Comparison of ENCODE assay signal across 16 cellular contexts in the genomic region with DNA sequence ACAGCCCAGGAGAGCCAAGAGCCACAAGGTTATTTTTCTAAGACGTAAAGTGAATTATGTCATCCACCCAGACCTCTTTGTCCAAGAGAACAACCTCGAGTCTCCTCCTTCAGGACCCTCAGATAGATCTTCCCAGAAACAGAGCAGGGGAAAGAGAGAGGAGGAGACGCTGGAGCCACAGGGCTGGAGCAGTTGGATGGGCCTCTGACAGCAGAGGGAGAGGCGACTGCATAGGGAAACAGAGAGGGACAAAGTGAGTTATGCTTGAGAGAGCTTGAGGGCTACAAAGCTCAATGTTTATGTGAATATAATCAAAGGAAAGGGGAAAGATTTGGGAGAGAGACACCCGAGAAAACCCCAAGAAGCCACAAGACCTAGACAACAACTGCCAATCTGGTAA.
A peak's percentile ranks its signal among the peaks of the same experiment; 100 is the strongest.
DNase-seq lines count a peak whose midpoint lies in the region; ATAC-seq and TF ChIP-seq lines count a peak whose summit lies in the region.
"Had no signal": no experiment of that assay in that cellular context is flagged by ENCODE, and none has a peak within 500 bp of the region (broad histone marks: within the 10 kb centered on the region; RNA-seq: fewer than 3 reads in every experiment).

No MANE protein-coding gene starts in this region.

- H3K4me3 ChIP-seq in endodermal cell (ENCODE audit: low read length) (no peak overlapping the region), left ventricle myocardium inferior (no peak overlapping the region), trophoblast cell (ENCODE audit: low read depth, low read length) (no peak overlapping the region)
- H3K4me3 ChIP-seq: PC-9 had no signal

- DNase-seq in RWPE1 (ENCODE audit: low spot score) (no peak), endodermal cell (peak; percentile 14), left ventricle myocardium inferior (no peak), trophoblast cell (no peak), natural killer cell (no peak)
- DNase-seq: ACHN; CD4-positive, CD25-positive, alpha-beta regulatory T cell; DND-41; GDM1; KG1; NCI-H1694 treated with DMSO at 0.1 percent for 48 hours; NCI-H748 treated with DMSO at 0.1 percent for 48 hours; SHP77 had no signal

- H2BK120ac ChIP-seq in trophoblast cell (ENCODE audit: insufficient read depth, low read length, poor library complexity): no peak overlapping the region

- no peaks in the 10 kb centered on the region for H3K4me1 ChIP-seq in endodermal cell (ENCODE audit: control insufficient read depth, insufficient read depth, low read length)
- peaks cover 10% of the 10 kb centered on the region for H3K4me1 ChIP-seq in left ventricle myocardium inferior
- H3K4me1 ChIP-seq in trophoblast cell (ENCODE audit: control insufficient read depth in 1 of 2, insufficient read depth in 2 of 2, low read length in 2 of 2): peaks cover 0 to 4% of the 10 kb centered on the region in 2 experiments

- no peak overlapping the region for H3K4me2 ChIP-seq in trophoblast cell (ENCODE audit: low read length)
- H3K4me2 ChIP-seq: PC-9 had no signal

- no peak overlapping the region for H3K4ac ChIP-seq in trophoblast cell (ENCODE audit: low read depth, low read length)

- H4K91ac ChIP-seq in trophoblast cell (ENCODE audit: low read depth, low read length): peak overlapping the region; percentile 27

- H3K27ac ChIP-seq in RWPE1 (peak overlapping the region; percentile 33; the same call in 1 of the 2 replicates), endodermal cell (ENCODE audit: low read depth, low read length) (no peak overlapping the region), left ventricle myocardium inferior (replicated peaks) (peak overlapping the region; percentile 70), trophoblast cell (ENCODE audit: low read depth, low read length) (no peak overlapping the region)
- H3K27ac ChIP-seq: PC-9 had no signal

- no peaks in the 10 kb centered on the region for H3K27me3 Mint-ChIP-seq in endodermal cell (ENCODE audit: insufficient read depth)
- no peaks in the 10 kb centered on the region for H3K27me3 Mint-ChIP-seq in natural killer cell (ENCODE audit: low read depth in 2 of 2)
- H3K27me3 Mint-ChIP-seq: CD4-positive, CD25-positive, alpha-beta regulatory T cell had no signal

- no peaks in the 10 kb centered on the region for H3K27me3 ChIP-seq in endodermal cell (ENCODE audit: control insufficient read depth, insufficient read depth, low read length, poor library complexity, severe bottlenecking)
- H3K27me3 ChIP-seq in left ventricle myocardium inferior (ENCODE audit: low read depth): no peaks in the 10 kb centered on the region
- H3K27me3 ChIP-seq in trophoblast cell (ENCODE audit: insufficient read depth, low read length): no peaks in the 10 kb centered on the region

- H3K4me1 Mint-ChIP-seq in endodermal cell: peaks cover 3% of the 10 kb centered on the region
- H3K4me1 Mint-ChIP-seq in natural killer cell: peaks cover 0 to 4% of the 10 kb centered on the region in 2 donors

- CTCF ChIA-PET in RWPE1 (lab: Yijun Ruan, JAX): interaction anchor here (0.6 kb wide), 1 partner anchor 56 kb away, joined by 5 read pairs; no protein-coding TSS in a partner anchor

- no peaks in the 10 kb centered on the region for H3K79me2 ChIP-seq in trophoblast cell (ENCODE audit: control insufficient read depth, insufficient read depth, low read length, poor library complexity)

- no peak overlapping the region for H4K12ac ChIP-seq in trophoblast cell (ENCODE audit: low read depth, low read length)

- H3K9me3 ChIP-seq in endodermal cell (ENCODE audit: control insufficient read depth, low read length): peaks cover 16% of the 10 kb centered on the region
- peaks cover 16% of the 10 kb centered on the region for H3K9me3 ChIP-seq in left ventricle myocardium inferior (replicated peaks)
- H3K9me3 ChIP-seq in trophoblast cell (ENCODE audit: insufficient read depth, low read depth, low read length): no peaks in the 10 kb centered on the region

- intact Hi-C loops in left ventricle myocardium inferior (cut with micrococcal nuclease) (no loop called here), natural killer cell (cut with micrococcal nuclease) (no loop called here)

- TF ChIP-seq CTCF in RWPE1 (conservative IDR thresholded peaks at IDR 0.05; ENCODE audit: low read depth) (no peak), endodermal cell (conservative IDR thresholded peaks at IDR 0.05) (no peak), left ventricle myocardium inferior (IDR thresholded peaks at IDR 0.05; ENCODE audit: borderline replicate concordance) (no peak), natural killer cell (IDR thresholded peaks at IDR 0.05) (no peak)

- H4K8ac ChIP-seq in trophoblast cell (ENCODE audit: low read depth, low read length): no peak overlapping the region

- 90 to 100% methylated on average over 2 to 5 of the region's 5 CpGs for WGBS in endodermal cell (ENCODE audit: insufficient coverage in 1 of 2, insufficient read length in 1 of 2), 2 experiments
- WGBS in trophoblast cell (ENCODE audit: extremely low coverage, insufficient coverage, insufficient read length): no CpG with 5 or more reads among the region's 5 CpGs

- POLR2A ChIA-PET in RWPE1 (lab: Yijun Ruan, JAX; ENCODE audit: low non-redundant PET): no interaction called here

- H2AK5ac ChIP-seq in trophoblast cell (ENCODE audit: low read length): no peak overlapping the region

- no peaks in the 10 kb centered on the region for H3K79me1 ChIP-seq in trophoblast cell (ENCODE audit: low read length)

- H3K14ac ChIP-seq in trophoblast cell (ENCODE audit: low read length): no peak overlapping the region

- H3K36me3 ChIP-seq in endodermal cell (ENCODE audit: control insufficient read depth, insufficient read depth, low read length) (no peaks in the 10 kb centered on the region), left ventricle myocardium inferior (no peaks in the 10 kb centered on the region), trophoblast cell (ENCODE audit: control insufficient read depth in 1 of 2, insufficient read depth in 2 of 2, low read length in 2 of 2) (no peaks in the 10 kb centered on the region)

- no peak overlapping the region for H2BK12ac ChIP-seq in trophoblast cell (ENCODE audit: low read length)

- no peaks in the 10 kb centered on the region for H3K36me3 Mint-ChIP-seq in endodermal cell (ENCODE audit: low read depth)
- H3K36me3 Mint-ChIP-seq in natural killer cell: peaks cover 14% of the 10 kb centered on the region
- H3K36me3 Mint-ChIP-seq: CD4-positive, CD25-positive, alpha-beta regulatory T cell had no signal

- H2BK5ac ChIP-seq in trophoblast cell (ENCODE audit: low read depth, low read length, poor library complexity): no peak overlapping the region

- no peak overlapping the region for H2AFZ ChIP-seq in trophoblast cell (ENCODE audit: insufficient read depth, low read length, poor library complexity)
- H2AFZ ChIP-seq: PC-9 had no signal

- H3K18ac ChIP-seq in trophoblast cell (ENCODE audit: low read length): no peak overlapping the region

- H3K9me3 Mint-ChIP-seq in endodermal cell (peaks cover 14% of the 10 kb centered on the region), natural killer cell (no peaks in the 10 kb centered on the region)

- H3K27ac Mint-ChIP-seq in endodermal cell (no peak overlapping the region), natural killer cell (no peak overlapping the region)

- H3K4me3 Mint-ChIP-seq in endodermal cell: no peak overlapping the region
- no peak overlapping the region for H3K4me3 Mint-ChIP-seq in natural killer cell
- H3K4me3 Mint-ChIP-seq: CD4-positive, CD25-positive, alpha-beta regulatory T cell had no signal

- H3K9ac ChIP-seq in endodermal cell (ENCODE audit: extremely low read depth, low read length, poor library complexity, severe bottlenecking) (no peak overlapping the region), trophoblast cell (ENCODE audit: low read length) (no peak overlapping the region)

- ATAC-seq in natural killer cell: no peak
- ATAC-seq in HG02970 (IDR thresholded peaks at IDR 0.05; ENCODE audit: low FRiP score, unreplicated experiment): no peak
- no peak for ATAC-seq in GM21526 (IDR thresholded peaks at IDR 0.05; ENCODE audit: low FRiP score, unreplicated experiment)

- H3K23ac ChIP-seq in trophoblast cell (ENCODE audit: low read length): no peak overlapping the region

Comparison
In these comparisons a context has a peak if more than half of its experiments do, and no peak if none do; other contexts are left out.
1. H3K27ac ChIP-seq: peak in RWPE1 (single experiment) and left ventricle myocardium inferior (single experiment); none in endodermal cell (single experiment) and trophoblast cell (single experiment).